ENCODE assay signal across 8 cellular contexts in genomic region chr15:33700695-33701303, GRCh38.
DNase-seq lines count a peak whose midpoint lies in the region; ATAC-seq and TF ChIP-seq lines count a peak whose summit lies in the region.

No MANE protein-coding gene starts in this region.

- no peak overlapping the region for H3K4me3 ChIP-seq in lower lobe of right lung

- no peaks in the 10 kb centered on the region for H3K4me1 ChIP-seq in lower lobe of right lung

- TF ChIP-seq CTCF in lower lobe of right lung (IDR thresholded peaks at IDR 0.05) = peak; percentile 88

- DNase-seq in GM04504 (ENCODE audit: low read depth) = peak; percentile 41
- peak; percentile 54 to 80 for DNase-seq in NCI-H524 (lab: John Stamatoyannopoulos, UW)
- peak; percentile 56 for DNase-seq in activated CD4-positive, alpha-beta T cell treated with anti-CD3 and anti-CD28 coated beads, Interleukin-2, amount 50 U/mL, for 1 hour
- DNase-seq in dermis microvascular lymphatic vessel endothelial cell (ENCODE audit: low read depth in 2 of 2) = peak; percentile 62 to 82
- DNase-seq in lower lobe of right lung = peak; percentile 59
- peak; percentile 34 to 40 (median 40) for DNase-seq in stimulated activated CD4-positive, alpha-beta T cell treated with anti-CD3 and anti-CD28 coated beads, TNF-alpha, amount 100 ng/mL, for 48 hours (ENCODE audit: low read depth in 3 of 3)

- H3K9me3 ChIP-seq in lower lobe of right lung = no peaks in the 10 kb centered on the region

- intact Hi-C loops in lower lobe of right lung (cut with DNase I) = no loop called here

- peak; percentile 86 for ATAC-seq in HG02678 (IDR thresholded peaks at IDR 0.05; ENCODE audit: unreplicated experiment)
- peak; percentile 89 to 90 for ATAC-seq in lower lobe of right lung
- no peak for ATAC-seq in GM18873 (IDR thresholded peaks at IDR 0.05; ENCODE audit: low FRiP score, unreplicated experiment)

- H3K36me3 ChIP-seq in lower lobe of right lung = no peaks in the 10 kb centered on the region

- H3K27me3 ChIP-seq in lower lobe of right lung (ENCODE audit: low read depth) = peaks cover 4% of the 10 kb centered on the region

- no peak overlapping the region for H3K27ac ChIP-seq in lower lobe of right lung
